In the genomic region with DNA sequence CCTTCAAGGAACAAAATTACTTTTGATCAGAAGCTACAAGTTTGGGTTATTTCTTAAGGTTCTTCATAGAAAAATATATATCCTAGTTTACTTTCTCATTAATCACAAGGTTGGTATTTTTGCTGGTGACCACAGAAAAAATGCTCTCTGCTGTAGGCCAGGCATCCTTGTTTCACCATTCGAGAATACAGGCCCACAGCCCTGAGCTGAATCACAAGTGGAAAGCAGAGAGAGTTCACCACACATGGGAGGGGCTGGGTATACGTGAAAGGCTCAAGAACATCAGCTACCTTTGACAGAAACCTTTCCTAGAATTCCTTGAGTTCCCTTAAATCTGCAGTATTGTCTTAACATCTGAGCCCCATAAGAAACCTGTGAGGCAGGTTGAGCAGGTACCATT, we compare ENCODE assay signal across 16 cellular contexts. TPM values are rescaled to one million over a fixed set of nuclear protein-coding genes. Genes with fewer than 3 reads are reported as not detected.
"Had no signal": no experiment of that assay in that cellular context is flagged by ENCODE, and none has a peak within 500 bp of the region (broad histone marks: within the 10 kb centered on the region; RNA-seq: fewer than 3 reads in every experiment).

No MANE protein-coding gene starts in this region.

- ATAC-seq: activated CD8-positive, alpha-beta T cell treated with anti-CD3 and anti-CD28 coated beads for 36 hours; body of pancreas; esophagus mucosa had no signal

- H3K4me1 ChIP-seq: body of pancreas, left ventricle myocardium inferior, sigmoid colon had no signal

- H3K4me1 Mint-ChIP-seq: nephron progenitor cell had no signal

- H3K4me3 Mint-ChIP-seq: activated CD8-positive, alpha-beta T cell treated with anti-CD3 and anti-CD28 coated beads for 36 hours; activated T-helper 1 cell treated with anti-CD3 and anti-CD28 coated beads, Interleukin-12 subunit alpha, Interleukin-12 subunit beta, Interleukin-2, Interleukin-4 antibody, amounts not matched to agents 30 ng/mL and 10 ng/mL and 1 ng/mL, durations not matched to agents 14 hours and 24 hours and 36 hours; endodermal cell; nephron progenitor cell had no signal

- H3K9me3 Mint-ChIP-seq: activated CD8-positive, alpha-beta T cell treated with anti-CD3 and anti-CD28 coated beads for 36 hours; activated T-helper 1 cell treated with anti-CD3 and anti-CD28 coated beads, Interleukin-12 subunit alpha, Interleukin-12 subunit beta, Interleukin-2, Interleukin-4 antibody, amounts not matched to agents 30 ng/mL and 10 ng/mL and 1 ng/mL, durations not matched to agents 14 hours and 24 hours and 36 hours; endodermal cell; nephron progenitor cell had no signal

- H3K27me3 Mint-ChIP-seq: activated CD8-positive, alpha-beta T cell treated with anti-CD3 and anti-CD28 coated beads for 36 hours had no signal

- H3K27me3 ChIP-seq: body of pancreas, sigmoid colon had no signal

- H3K27ac Mint-ChIP-seq: activated CD8-positive, alpha-beta T cell treated with anti-CD3 and anti-CD28 coated beads for 36 hours; activated T-helper 1 cell treated with anti-CD3 and anti-CD28 coated beads, Interleukin-12 subunit alpha, Interleukin-12 subunit beta, Interleukin-2, Interleukin-4 antibody, amounts not matched to agents 30 ng/mL and 10 ng/mL and 1 ng/mL, durations not matched to agents 14 hours and 24 hours and 36 hours; endodermal cell; nephron progenitor cell had no signal

- H3K36me3 ChIP-seq: left ventricle myocardium inferior, sigmoid colon had no signal

- H3K4me3 ChIP-seq: body of pancreas, left ventricle myocardium inferior, sigmoid colon had no signal

- H3K9me3 ChIP-seq: body of pancreas, left ventricle myocardium inferior, sigmoid colon had no signal

- H3K27ac ChIP-seq: body of pancreas, left ventricle myocardium inferior, sigmoid colon had no signal

- DNase-seq: activated CD8-positive, alpha-beta memory T cell treated with anti-CD3 and anti-CD28 coated beads, Interleukin-2, amount 50 U/mL, for 4 hours; activated CD8-positive, alpha-beta T cell treated with anti-CD3 and anti-CD28 coated beads for 36 hours; activated naive CD4-positive, alpha-beta T cell treated with Interleukin-2 at 50 U/mL for 16 hours; body of pancreas; dermis blood vessel endothelial cell; endodermal cell; glutamatergic neuron; left ventricle myocardium inferior; mesenchymal stem cell; nephron progenitor cell; sigmoid colon; stimulated activated CD4-positive, alpha-beta T cell treated with anti-CD3 and anti-CD28 coated beads, Interleukin-12 subunit alpha, Interleukin-12 subunit beta, amount 100 ng/mL, for 4 hours; stimulated activated naive CD4-positive, alpha-beta T cell; T-helper 9 cell had no signal

RNA-seq across cellular contexts. Expression of gene CPEB1, which starts 23.2 kb away (rescaled TPM):
- total RNA-seq: activated T-helper 1 cell treated with anti-CD3 and anti-CD28 coated beads, Interleukin-12 subunit alpha, Interleukin-12 subunit beta, Interleukin-2, Interleukin-4 antibody, amounts not matched to agents 30 ng/mL and 10 ng/mL and 1 ng/mL, durations not matched to agents 14 hours and 24 hours and 36 hours; dermis blood vessel endothelial cell had no signal
